15 cellular contexts compared by ENCODE assay signal in genomic region chr15:74845581-74845980, GRCh38. TPM values are rescaled to one million over a fixed set of nuclear protein-coding genes. Genes with fewer than 3 reads are reported as not detected.
DNase-seq lines count a peak whose midpoint lies in the region; ATAC-seq, FAIRE-seq and TF ChIP-seq lines count a peak whose summit lies in the region.
"Had no signal": no experiment of that assay in that cellular context is flagged by ENCODE, and none has a peak within 500 bp of the region (broad histone marks: within the 10 kb centered on the region; RNA-seq: fewer than 3 reads in every experiment).

No MANE protein-coding gene starts in this region.

- H3K27ac ChIP-seq in WERI-Rb-1 (peak overlapping the region; percentile 96), kidney (ENCODE audit: low read depth in 2 of 2, low read length in 2 of 2) (no peak overlapping the region), upper lobe of right lung (peak overlapping the region; percentile 51), PC-9 (no peak overlapping the region)
- H3K27ac ChIP-seq: body of pancreas had no signal

- H3K27me3 ChIP-seq in WERI-Rb-1 (ENCODE audit: insufficient read depth, low read depth, severe bottlenecking) (no peaks in the 10 kb centered on the region), upper lobe of right lung (no peaks in the 10 kb centered on the region), PC-9 (ENCODE audit: insufficient read depth, low read depth) (no peaks in the 10 kb centered on the region)
- H3K27me3 ChIP-seq: body of pancreas had no signal

- no peaks in the 10 kb centered on the region for H3K9me2 ChIP-seq in PC-9 (ENCODE audit: insufficient read depth)

- peaks cover 45% of the 10 kb centered on the region for H3K4me1 Mint-ChIP-seq in activated naive CD4-positive, alpha-beta T cell treated with anti-CD3 and anti-CD28 coated beads, Interleukin-2, amount 50 U/mL, for 24 hours
- peaks cover 37% of the 10 kb centered on the region for H3K4me1 Mint-ChIP-seq in CD14-positive monocyte

- H3K9me3 ChIP-seq in WERI-Rb-1 (ENCODE audit: severe bottlenecking), result no peaks in the 10 kb centered on the region
- no peaks in the 10 kb centered on the region for H3K9me3 ChIP-seq in kidney (ENCODE audit: control insufficient read depth in 1 of 2, low read length in 2 of 2)
- H3K9me3 ChIP-seq in upper lobe of right lung, result no peaks in the 10 kb centered on the region
- H3K9me3 ChIP-seq in PC-9 (ENCODE audit: insufficient read depth, low read depth), result no peaks in the 10 kb centered on the region
- H3K9me3 ChIP-seq: body of pancreas had no signal

- H3K36me3 Mint-ChIP-seq in activated naive CD4-positive, alpha-beta T cell treated with anti-CD3 and anti-CD28 coated beads, Interleukin-2, amount 50 U/mL, for 24 hours, result peaks cover 2% of the 10 kb centered on the region
- peaks cover 53 to 68% of the 10 kb centered on the region in 2 donors for H3K36me3 Mint-ChIP-seq in CD14-positive monocyte

- no peak overlapping the region for H3K4me3 ChIP-seq in WERI-Rb-1 (ENCODE audit: low read depth, low read length)
- H3K4me3 ChIP-seq in kidney (ENCODE audit: low read length in 2 of 2), result no peak overlapping the region
- no peak overlapping the region for H3K4me3 ChIP-seq in upper lobe of right lung
- no peak overlapping the region for H3K4me3 ChIP-seq in PC-9
- H3K4me3 ChIP-seq: body of pancreas had no signal

- TF ChIP-seq CTCF in WERI-Rb-1 (IDR thresholded peaks at IDR 0.05; ENCODE audit: low read depth, low read length), result no peak
- no peak for TF ChIP-seq CTCF in kidney (IDR thresholded peaks at IDR 0.05; ENCODE audit: borderline replicate concordance, extremely low read depth, insufficient read depth)
- no peak for TF ChIP-seq CTCF in upper lobe of right lung (IDR thresholded peaks at IDR 0.05)
- no peak for TF ChIP-seq CTCF in CD14-positive monocyte (IDR thresholded peaks at IDR 0.05)
- no peak for TF ChIP-seq CTCF in PC-9 (conservative IDR thresholded peaks at IDR 0.05)

- CTCF ChIA-PET in PC-9 (lab: Charles Lee), result interaction anchor here (1.2 kb wide), 1 partner anchor 56 kb away, joined by 6 read pairs; no protein-coding TSS in a partner anchor

- peak overlapping the region; percentile 71 for H3K4me3 Mint-ChIP-seq in activated naive CD4-positive, alpha-beta T cell treated with anti-CD3 and anti-CD28 coated beads, Interleukin-2, amount 50 U/mL, for 24 hours
- no peak overlapping the region for H3K4me3 Mint-ChIP-seq in CD14-positive monocyte

- no TSS peak for BruUV-seq in PC-9 (replicated peaks; lab: Mats Ljungman, UMichigan)

- H3K27ac Mint-ChIP-seq in activated naive CD4-positive, alpha-beta T cell treated with anti-CD3 and anti-CD28 coated beads, Interleukin-2, amount 50 U/mL, for 24 hours, result peak overlapping the region; percentile 98
- peak overlapping the region in 1 of 7 donors; percentile 17 for H3K27ac Mint-ChIP-seq in CD14-positive monocyte

- no peaks in the 10 kb centered on the region for H4K20me1 ChIP-seq in PC-9 (ENCODE audit: insufficient read depth)

- DNase-seq in activated naive CD4-positive, alpha-beta T cell (lab: John Stamatoyannopoulos, UW), result no peak
- DNase-seq in WERI-Rb-1 (no peak), kidney (peak; percentile 58), upper lobe of right lung (no peak), CD14-positive monocyte (ENCODE audit: low spot score) (no peak), PC-9 (no peak)
- DNase-seq: body of pancreas, mesenchymal stem cell, NCI-H1930, NCI-H82, SIG-M5 had no signal

- intact Hi-C loops in kidney (cut with DNase I) (no loop called here), upper lobe of right lung (cut with DNase I) (no loop called here), CD14-positive monocyte (cut with micrococcal nuclease) (loop anchor here (10.0 kb wide), 1 partner anchor 59 kb away; the partner anchor contains the start of gene FAM219B (in 2 of the 2)), PC-9 (cut with micrococcal nuclease; ENCODE audit: unreplicated experiment) (no loop called here)

- POLR2A ChIA-PET in PC-9 (lab: Charles Lee; ENCODE audit: unreplicated experiment), result no interaction called here

- H3K79me2 ChIP-seq in PC-9 (ENCODE audit: low read depth), result no peaks in the 10 kb centered on the region

- no peaks in the 10 kb centered on the region for H3K27me3 Mint-ChIP-seq in activated naive CD4-positive, alpha-beta T cell treated with anti-CD3 and anti-CD28 coated beads, Interleukin-2, amount 50 U/mL, for 24 hours
- peaks cover 0 to 3% (median 0%) of the 10 kb centered on the region in 3 donors for H3K27me3 Mint-ChIP-seq in CD14-positive monocyte (ENCODE audit: low read depth in 3 of 3)

- H3K4me1 ChIP-seq in kidney (ENCODE audit: control insufficient read depth in 1 of 2, insufficient read depth in 1 of 2, low read depth in 1 of 2, low read length in 2 of 2) (peaks cover 26 to 43% of the 10 kb centered on the region in 2 donors), upper lobe of right lung (peaks cover 16% of the 10 kb centered on the region), PC-9 (replicated peaks; ENCODE audit: insufficient read depth) (peaks cover 11% of the 10 kb centered on the region)

- no peak for FAIRE-seq in kidney (lab: Jason Lieb, UNC)
- FAIRE-seq: TTC549 had no signal

- no peaks in the 10 kb centered on the region for H3K9me3 Mint-ChIP-seq in activated naive CD4-positive, alpha-beta T cell treated with anti-CD3 and anti-CD28 coated beads, Interleukin-2, amount 50 U/mL, for 24 hours
- no peaks in the 10 kb centered on the region for H3K9me3 Mint-ChIP-seq in CD14-positive monocyte

- H3F3A ChIP-seq in PC-9 (ENCODE audit: insufficient read depth, low read depth), result peaks cover 23% of the 10 kb centered on the region; the same call in 1 of the 2 replicates

- H3K36me3 ChIP-seq in WERI-Rb-1 (peaks cover 58% of the 10 kb centered on the region), kidney (ENCODE audit: control insufficient read depth in 1 of 2, insufficient read depth in 2 of 2, low read length in 2 of 2) (peaks cover 15 to 31% of the 10 kb centered on the region in 2 donors), upper lobe of right lung (peaks cover 56% of the 10 kb centered on the region), PC-9 (ENCODE audit: low read depth) (no peaks in the 10 kb centered on the region; the same call in 1 of the 2 replicates)

- H3K9ac ChIP-seq in kidney (ENCODE audit: low read length in 2 of 2), result no peak overlapping the region

- no peak for ATAC-seq in upper lobe of right lung
- ATAC-seq in GM21360 (IDR thresholded peaks at IDR 0.05; ENCODE audit: unreplicated experiment), result no peak
- ATAC-seq: body of pancreas had no signal

- H2AFZ ChIP-seq in PC-9, result no peak overlapping the region

- no peak overlapping the region for H3K4me2 ChIP-seq in PC-9

RNA-seq across cellular contexts. Expression of gene ULK3, which starts 2.6 kb away (rescaled TPM):
- total RNA-seq in kidney (36.1 TPM), upper lobe of right lung (43.9 TPM), PC-9 (2021) (30.2 and 46.6 TPM in 2 replicates)
- polyA plus RNA-seq in kidney (ENCODE audit: insufficient read depth, low read depth, low replicate concordance) (34.5 TPM), CD14-positive monocyte (10 to 100 TPM in 1 of 2 donors, 1 to 10 TPM in 1; 9.4 to 16.0 TPM)

RNA-seq across cellular contexts. Expression of gene CPLX3, which starts 19.2 kb away (rescaled TPM):
- total RNA-seq in kidney, result not detected
- polyA plus RNA-seq in kidney (ENCODE audit: insufficient read depth, low read depth, low replicate concordance), result not detected
- total RNA-seq in upper lobe of right lung, result not detected
- polyA plus RNA-seq in CD14-positive monocyte, result not detected
- total RNA-seq in PC-9 (2021), result not detected in 2 replicates
- total RNA-seq: body of pancreas, subcutaneous adipose tissue had no signal

RNA-seq across cellular contexts. Expression of gene SCAMP2, which starts 27.6 kb away (rescaled TPM):
- total RNA-seq in kidney (102 TPM), upper lobe of right lung (115 TPM), PC-9 (2021) (84.6 and 87.4 TPM in 2 replicates)
- polyA plus RNA-seq in kidney (ENCODE audit: insufficient read depth, low read depth, low replicate concordance) (87.9 TPM), CD14-positive monocyte (100 to 1,000 TPM; 124 to 158 TPM)

RNA-seq across cellular contexts. Expression of gene LMAN1L, which starts 32.9 kb away (rescaled TPM):
- total RNA-seq in kidney (not detected), upper lobe of right lung (not detected), PC-9 (2021) (not detected in 2 replicates)
- polyA plus RNA-seq in kidney (ENCODE audit: insufficient read depth, low read depth, low replicate concordance) (not detected), CD14-positive monocyte (not detected)
- total RNA-seq: body of pancreas, subcutaneous adipose tissue had no signal

RNA-seq across cellular contexts. Expression of gene MPI, which starts 44.3 kb away (rescaled TPM):
- total RNA-seq in kidney (33.7 TPM), upper lobe of right lung (26.7 TPM), PC-9 (2021) (22.5 and 23.0 TPM in 2 replicates)
- polyA plus RNA-seq in kidney (ENCODE audit: insufficient read depth, low read depth, low replicate concordance) (52.0 TPM), CD14-positive monocyte (10 to 100 TPM; 19.2 to 19.7 TPM)

Comparison
In these comparisons a context has a peak if more than half of its experiments do, and no peak if none do; other contexts are left out.
1. H3K27ac ChIP-seq: peak in WERI-Rb-1 (single experiment) and upper lobe of right lung (single experiment); none in kidney (0 of 2) and PC-9 (single experiment).
2. intact Hi-C loops: an anchor here in CD14-positive monocyte (10.0 kb wide); none called in kidney, upper lobe of right lung and PC-9.